8 cellular contexts compared by ENCODE assay signal in genomic region chr13:94548382-94549240, GRCh38. TPM values are rescaled to one million over a fixed set of nuclear protein-coding genes. Genes with fewer than 3 reads are reported as not detected.
A peak's percentile ranks its signal among the peaks of the same experiment; 100 is the strongest.
DNase-seq lines count a peak whose midpoint lies in the region; ATAC-seq and TF ChIP-seq lines count a peak whose summit lies in the region.

No MANE protein-coding gene starts in this region.

- peak overlapping the region; percentile 93 for H2AFZ ChIP-seq in smooth muscle cell (ENCODE audit: low read depth)

- H3K4me3 ChIP-seq in brain microvascular endothelial cell (ENCODE audit: low read depth, low read length) = peak overlapping the region; percentile 77
- peak overlapping the region; percentile 70 for H3K4me3 ChIP-seq in smooth muscle cell

- H3K36me3 ChIP-seq in brain microvascular endothelial cell (replicated peaks) (no peaks in the 10 kb centered on the region), smooth muscle cell (ENCODE audit: low read depth) (no peaks in the 10 kb centered on the region)

- WGBS in smooth muscle cell (ENCODE audit: low lambda C conversion rate) = 17% methylated on average over 25 of the region's 25 CpGs

- H3K27ac ChIP-seq in brain microvascular endothelial cell (peak overlapping the region; percentile 59), smooth muscle cell (ENCODE audit: low read depth) (peak overlapping the region; percentile 55)

- DNase-seq in EH (ENCODE audit: low read depth) (peak; percentile 48), GM20000 (ENCODE audit: low spot score) (peak; percentile 27), SHP77 (lab: John Stamatoyannopoulos, UW) (peak; percentile 78 to 80), brain microvascular endothelial cell (no peak), iPS-NIHi7 (ENCODE audit: extremely low spot score) (peak; percentile 66), smooth muscle cell (lab: John Stamatoyannopoulos, UW; ENCODE audit: unreplicated experiment) (no peak), T-helper 9 cell (no peak)

- H3K9ac ChIP-seq in smooth muscle cell (ENCODE audit: low read depth) = peak overlapping the region; percentile 55

- ATAC-seq in HG03565 (IDR thresholded peaks at IDR 0.05; ENCODE audit: unreplicated experiment) = peak; percentile 42

- no peaks in the 10 kb centered on the region for H3K9me3 ChIP-seq in smooth muscle cell (replicated peaks; ENCODE audit: low read depth)

- no peak for TF ChIP-seq CTCF in GM20000 (IDR thresholded peaks at IDR 0.05; ENCODE audit: extremely low read depth, missing control alignments)
- peak; percentile 12 for TF ChIP-seq CTCF in brain microvascular endothelial cell (IDR thresholded peaks at IDR 0.05; ENCODE audit: low read depth, low read length, missing control alignments)
- TF ChIP-seq CTCF in smooth muscle cell (IDR thresholded peaks at IDR 0.05; ENCODE audit: borderline replicate concordance, insufficient read depth, poor library complexity, severe bottlenecking) = no peak

- H3F3A ChIP-seq in smooth muscle cell (ENCODE audit: low read depth) = peaks cover 9% of the 10 kb centered on the region

- H3K27me3 ChIP-seq in brain microvascular endothelial cell (replicated peaks) = no peaks in the 10 kb centered on the region
- no peaks in the 10 kb centered on the region for H3K27me3 ChIP-seq in smooth muscle cell (ENCODE audit: low read depth)

- no peaks in the 10 kb centered on the region for H3K79me2 ChIP-seq in smooth muscle cell (ENCODE audit: low read depth)

- H3K4me2 ChIP-seq in smooth muscle cell = peak overlapping the region; percentile 86

- no peaks in the 10 kb centered on the region for H4K20me1 ChIP-seq in smooth muscle cell (ENCODE audit: low read depth)

- in situ Hi-C loops in brain microvascular endothelial cell (cut with HindIII; ENCODE audit: low pct_ligation_motif_present, low sequenced_read_pairs) = no loop called here

- H3K4me1 ChIP-seq in smooth muscle cell (ENCODE audit: low read depth) = no peaks in the 10 kb centered on the region

RNA-seq across cellular contexts. Expression of gene TGDS, which starts 47.3 kb away (rescaled TPM):
- 16.0 and 28.7 TPM in 2 replicates for total RNA-seq in smooth muscle cell
- 9.5 and 17.1 TPM in 2 replicates for polyA plus RNA-seq in smooth muscle cell

RNA-seq across cellular contexts. Expression of gene GPR180, which starts 53.0 kb away (rescaled TPM):
- 25.0 and 30.7 TPM in 2 replicates for total RNA-seq in smooth muscle cell
- 8.9 and 10.8 TPM in 2 replicates for polyA plus RNA-seq in smooth muscle cell

Comparison
In these comparisons a context has a peak if more than half of its experiments do, and no peak if none do; other contexts are left out.
1. DNase-seq: peak in EH (single experiment), GM20000 (single experiment), SHP77 (2 of 2) and iPS-NIHi7 (single experiment); none in brain microvascular endothelial cell (single experiment), smooth muscle cell (single experiment) and T-helper 9 cell (single experiment).